15 cellular contexts compared by ENCODE assay signal in the genomic region with DNA sequence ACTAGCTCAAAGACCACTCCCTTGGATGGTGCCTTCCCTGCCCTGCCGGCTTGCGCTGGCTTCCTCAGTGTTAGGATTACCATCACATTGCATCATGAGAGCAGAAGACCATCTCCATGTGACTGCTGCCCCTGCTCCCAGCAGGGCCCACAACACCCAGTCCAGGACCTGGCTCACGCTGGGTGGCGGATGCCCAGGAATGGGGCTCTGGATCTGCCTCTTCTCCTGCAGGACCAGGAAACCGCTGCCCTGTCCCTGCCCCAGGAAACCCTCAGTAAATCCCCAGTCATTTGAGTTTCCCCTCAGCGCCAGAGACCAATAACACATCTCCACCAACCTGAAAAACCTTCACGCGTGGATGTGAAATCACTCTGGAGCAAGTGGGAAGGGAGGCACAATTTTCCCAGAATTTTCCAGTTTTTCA. TPM values are rescaled to one million over a fixed set of nuclear protein-coding genes. Genes with fewer than 3 reads are reported as not detected.
DNase-seq lines count a peak whose midpoint lies in the region; ATAC-seq and TF ChIP-seq lines count a peak whose summit lies in the region.
"Had no signal": no experiment of that assay in that cellular context is flagged by ENCODE, and none has a peak within 500 bp of the region (broad histone marks: within the 10 kb centered on the region; RNA-seq: fewer than 3 reads in every experiment).

No MANE protein-coding gene starts in this region.

- peak overlapping the region; percentile 87 for H3K4me3 Mint-ChIP-seq in CD8-positive, alpha-beta T cell
- peak overlapping the region; percentile 52 to 99 (median 73) for H3K4me3 Mint-ChIP-seq in IgD-negative memory B cell
- peak overlapping the region; percentile 86 to 97 (median 92) for H3K4me3 Mint-ChIP-seq in naive thymus-derived CD4-positive, alpha-beta T cell

- DNase-seq in CD8-positive, alpha-beta T cell = no peak
- DNase-seq in activated naive CD4-positive, alpha-beta T cell treated with anti-CD3 and anti-CD28 coated beads, Interleukin-2, amount 50 U/mL, for 72 hours (ENCODE audit: low spot score in 2 of 2) = no peak
- DNase-seq in naive thymus-derived CD4-positive, alpha-beta T cell = no peak
- no peak for DNase-seq in stimulated activated CD4-positive, alpha-beta T cell treated with anti-CD3 and anti-CD28 coated beads, Interleukin-12 subunit alpha, Interleukin-12 subunit beta, amount 100 ng/mL, for 4 hours
- DNase-seq: activated CD4-positive, CD25-positive, alpha-beta regulatory T cell treated with anti-CD3 and anti-CD28 coated beads, Interleukin-2, amount 50 U/mL, for 72 hours; DMS 273 treated with DMSO at 0.1 percent for 48 hours; NCI-H2081 treated with DMSO at 0.1 percent for 48 hours; stimulated activated naive CD4-positive, alpha-beta T cell had no signal

- H3K4me1 Mint-ChIP-seq in CD8-positive, alpha-beta T cell (ENCODE audit: low read depth) = peaks cover 63% of the 10 kb centered on the region
- peaks cover 30 to 40% (median 30%) of the 10 kb centered on the region in 3 donors for H3K4me1 Mint-ChIP-seq in IgD-negative memory B cell
- peaks cover 49 to 69% (median 60%) of the 10 kb centered on the region in 7 donors for H3K4me1 Mint-ChIP-seq in naive thymus-derived CD4-positive, alpha-beta T cell

- no peak for ATAC-seq in CD8-positive, alpha-beta T cell
- ATAC-seq in activated naive CD4-positive, alpha-beta T cell treated with anti-CD3 and anti-CD28 coated beads, Interleukin-2, amount 50 U/mL, for 72 hours = no peak
- ATAC-seq in naive thymus-derived CD4-positive, alpha-beta T cell = no peak
- ATAC-seq in GM21360 (IDR thresholded peaks at IDR 0.05; ENCODE audit: unreplicated experiment) (no peak), HG03175 (IDR thresholded peaks at IDR 0.05; ENCODE audit: unreplicated experiment) (no peak)
- ATAC-seq: left lobe of liver had no signal

- H3K36me3 ChIP-seq in CD8-positive, alpha-beta T cell (ENCODE audit: insufficient read depth, low read length) = no peaks in the 10 kb centered on the region
- H3K36me3 ChIP-seq in naive thymus-derived CD4-positive, alpha-beta T cell (ENCODE audit: control insufficient read depth in 2 of 3, insufficient read depth in 3 of 3, low read length in 3 of 3) = peaks cover 0 to 19% (median 0%) of the 10 kb centered on the region in 3 experiments

- no peaks in the 10 kb centered on the region for H3K9me3 ChIP-seq in CD8-positive, alpha-beta T cell (ENCODE audit: low read length)
- no peaks in the 10 kb centered on the region for H3K9me3 ChIP-seq in naive thymus-derived CD4-positive, alpha-beta T cell (ENCODE audit: control insufficient read depth in 2 of 3, low read length in 3 of 3)

- POLR2A ChIA-PET in CD8-positive, alpha-beta T cell (lab: Charles Lee) = interaction anchor here (1.0 to 4.9 kb wide), 3 partner anchors 9 to 92 kb away, joined by 4 to 28 read pairs (median 4); a partner anchor contains a TSS
- POLR2A ChIA-PET in naive thymus-derived CD4-positive, alpha-beta T cell (lab: Charles Lee) = interaction anchor here (0.5 to 11.7 kb wide), 4 partner anchors 12 to 179 kb away, joined by 3 to 251 read pairs (median 16); a partner anchor contains a TSS

- H3K27ac ChIP-seq in CD8-positive, alpha-beta T cell (ENCODE audit: low read depth, low read length) = peak overlapping the region; percentile 65
- peak overlapping the region; percentile 83 for H3K27ac ChIP-seq in naive thymus-derived CD4-positive, alpha-beta T cell (ENCODE audit: low read depth, low read length)
- H3K27ac ChIP-seq: KMS-11 had no signal

- H3K27ac Mint-ChIP-seq in CD8-positive, alpha-beta T cell = peak overlapping the region; percentile 97
- peak overlapping the region; percentile 67 to 96 (median 94) for H3K27ac Mint-ChIP-seq in IgD-negative memory B cell
- H3K27ac Mint-ChIP-seq in activated naive CD4-positive, alpha-beta T cell treated with anti-CD3 and anti-CD28 coated beads, Interleukin-2, amount 50 U/mL, for 72 hours = peak overlapping the region; percentile 87
- peak overlapping the region; percentile 93 to 100 (median 99) for H3K27ac Mint-ChIP-seq in naive thymus-derived CD4-positive, alpha-beta T cell

- peaks cover 12% of the 10 kb centered on the region for H3K36me3 Mint-ChIP-seq in CD8-positive, alpha-beta T cell
- H3K36me3 Mint-ChIP-seq in IgD-negative memory B cell = no peaks in the 10 kb centered on the region
- H3K36me3 Mint-ChIP-seq in activated naive CD4-positive, alpha-beta T cell treated with anti-CD3 and anti-CD28 coated beads, Interleukin-2, amount 50 U/mL, for 72 hours = peaks cover 7 to 8% of the 10 kb centered on the region in 2 donors
- H3K36me3 Mint-ChIP-seq in naive thymus-derived CD4-positive, alpha-beta T cell = peaks cover 0 to 6% (median 0%) of the 10 kb centered on the region in 5 donors

- CTCF ChIA-PET in CD8-positive, alpha-beta T cell (lab: Charles Lee) = interaction anchor here (0.6 to 3.0 kb wide), 5 partner anchors 11 to 1058 kb away, joined by 3 to 13 read pairs (median 4); a partner anchor contains a TSS
- CTCF ChIA-PET in naive thymus-derived CD4-positive, alpha-beta T cell (lab: Charles Lee) = interaction anchor here (1.3 to 1.9 kb wide), 2 partner anchors 11 to 124 kb away, joined by 5 to 8 read pairs; a partner anchor contains a TSS

- no peaks in the 10 kb centered on the region for H3K27me3 ChIP-seq in CD8-positive, alpha-beta T cell (ENCODE audit: insufficient read depth, low read length)
- H3K27me3 ChIP-seq in naive thymus-derived CD4-positive, alpha-beta T cell (ENCODE audit: control insufficient read depth in 2 of 2, insufficient read depth in 2 of 2, low read length in 2 of 2) = no peaks in the 10 kb centered on the region

- no peaks in the 10 kb centered on the region for H3K9me3 Mint-ChIP-seq in CD8-positive, alpha-beta T cell
- no peaks in the 10 kb centered on the region for H3K9me3 Mint-ChIP-seq in IgD-negative memory B cell
- H3K9me3 Mint-ChIP-seq in activated naive CD4-positive, alpha-beta T cell treated with anti-CD3 and anti-CD28 coated beads, Interleukin-2, amount 50 U/mL, for 72 hours = no peaks in the 10 kb centered on the region
- H3K9me3 Mint-ChIP-seq in naive thymus-derived CD4-positive, alpha-beta T cell = peaks cover 0 to 5% (median 0%) of the 10 kb centered on the region in 11 donors

- H3K4me1 ChIP-seq in CD8-positive, alpha-beta T cell (ENCODE audit: insufficient read depth, low read length) = peaks cover 62% of the 10 kb centered on the region
- peaks cover 48 to 54% of the 10 kb centered on the region in 2 donors for H3K4me1 ChIP-seq in naive thymus-derived CD4-positive, alpha-beta T cell (ENCODE audit: control insufficient read depth in 2 of 2, insufficient read depth in 2 of 2, low read length in 2 of 2)

- TF ChIP-seq CTCF in CD8-positive, alpha-beta T cell (IDR thresholded peaks at IDR 0.05) = no peak

- H3K4me3 ChIP-seq in CD8-positive, alpha-beta T cell (ENCODE audit: low read depth, low read length) = peak overlapping the region; percentile 79
- peak overlapping the region; percentile 86 for H3K4me3 ChIP-seq in naive thymus-derived CD4-positive, alpha-beta T cell (ENCODE audit: low read length)

- intact Hi-C loops in CD8-positive, alpha-beta T cell (cut with DNase I, micrococcal nuclease) = loop anchor here (2.0 to 5.0 kb wide), 4 partner anchors 38 to 887 kb away; a partner anchor contains a TSS
- intact Hi-C loops in naive thymus-derived CD4-positive, alpha-beta T cell (cut with micrococcal nuclease) = loop anchor here in 1 of 2 donors (5.0 kb wide), 1 partner anchor 33 kb away; no protein-coding TSS in a partner anchor

- H3K27me3 Mint-ChIP-seq in CD8-positive, alpha-beta T cell (ENCODE audit: low read depth) = no peaks in the 10 kb centered on the region
- no peaks in the 10 kb centered on the region for H3K27me3 Mint-ChIP-seq in IgD-negative memory B cell
- H3K27me3 Mint-ChIP-seq in naive thymus-derived CD4-positive, alpha-beta T cell = no peaks in the 10 kb centered on the region

RNA-seq across cellular contexts. Expression of a gene that starts 3.3 kb away (rescaled TPM):
- total RNA-seq in CD8-positive, alpha-beta T cell = 100 to 1,000 TPM; 199 to 216 TPM
- 6.0 TPM for polyA plus RNA-seq in IgD-negative memory B cell
- 100 to 1,000 TPM in 1 of 2 donors, 10 to 100 TPM in 1; 83.5 to 136 TPM for total RNA-seq in activated naive CD4-positive, alpha-beta T cell treated with anti-CD3 and anti-CD28 coated beads, Interleukin-2, amount 50 U/mL, for 72 hours
- total RNA-seq in naive thymus-derived CD4-positive, alpha-beta T cell = 100 to 1,000 TPM; 145 to 305 (median 280) TPM
- polyA plus RNA-seq in naive thymus-derived CD4-positive, alpha-beta T cell = 1 to 10 TPM; 3.3 to 5.0 TPM

RNA-seq across cellular contexts. Expression of a gene that starts 8.7 kb away (rescaled TPM):
- 1 to 10 TPM; 1.2 to 2.2 TPM for total RNA-seq in CD8-positive, alpha-beta T cell
- polyA plus RNA-seq in IgD-negative memory B cell = not detected
- total RNA-seq in activated naive CD4-positive, alpha-beta T cell treated with anti-CD3 and anti-CD28 coated beads, Interleukin-2, amount 50 U/mL, for 72 hours = under 1 TPM; 0.05 to 0.54 TPM
- total RNA-seq in naive thymus-derived CD4-positive, alpha-beta T cell = 1 to 10 TPM; 1.0 to 3.3 (median 2.5) TPM
- polyA plus RNA-seq in naive thymus-derived CD4-positive, alpha-beta T cell = not detected
- total RNA-seq: glomerular endothelial cell, RPMI7951 had no signal
